9 cellular contexts compared by ENCODE assay signal in genomic region chr11:10540546-10540914, GRCh38. TPM values are rescaled to one million over a fixed set of nuclear protein-coding genes. Genes with fewer than 3 reads are reported as not detected.
DNase-seq lines count a peak whose midpoint lies in the region; ATAC-seq and TF ChIP-seq lines count a peak whose summit lies in the region.
"Had no signal": no experiment of that assay in that cellular context is flagged by ENCODE, and none has a peak within 500 bp of the region (broad histone marks: within the 10 kb centered on the region; RNA-seq: fewer than 3 reads in every experiment).

No MANE protein-coding gene starts in this region.

- DNase-seq in SW480 (ENCODE audit: low spot score) = peak; percentile 54
- DNase-seq in fibroblast of lung (ENCODE audit: low read depth in 2 of 2) = peak; percentile 24 to 57
- DNase-seq in natural killer cell = no peak
- DNase-seq in KBM-7 = no peak
- no peak for DNase-seq in NCI-H226

- H3K36me3 ChIP-seq in BLaER1 treated with 17β-estradiol and CSF1 and Interleukin-3, amounts not matched to agents 10 nM and 100 nM = peaks cover 0 to 10% (median 0%) of the 10 kb centered on the region in 11 experiments; a peak in 4 of 22 replicates
- no peaks in the 10 kb centered on the region for H3K36me3 ChIP-seq in fibroblast of lung (ENCODE audit: control insufficient read depth, insufficient read depth, low read length)

- H3K27ac ChIP-seq in BLaER1 treated with 17β-estradiol and CSF1 and Interleukin-3, amounts not matched to agents 10 nM and 100 nM = peak overlapping the region; percentile 73 to 91 (median 86)
- H3K27ac ChIP-seq in fibroblast of lung (ENCODE audit: insufficient read depth, low read length) = peak overlapping the region; percentile 90

- intact Hi-C loops in natural killer cell (cut with micrococcal nuclease) = loop anchor here (5.0 kb wide), 4 partner anchors 88 to 1083 kb away; no protein-coding TSS in a partner anchor

- in situ Hi-C loops in KBM-7 (cut with MboI; ENCODE audit: low pct_unique_long_range_greater_than_20kb, low sequenced_read_pairs) = no loop called here

- peaks cover 18% of the 10 kb centered on the region in 2 donors for H3K4me1 Mint-ChIP-seq in natural killer cell

- peak overlapping the region; percentile 92 for H3K4me3 Mint-ChIP-seq in natural killer cell

- no peaks in the 10 kb centered on the region for H3K9me3 Mint-ChIP-seq in natural killer cell

- H3K27ac Mint-ChIP-seq in natural killer cell = peak overlapping the region; percentile 87 to 89

- H3K9ac ChIP-seq in BLaER1 treated with 17β-estradiol and CSF1 and Interleukin-3, amounts not matched to agents 10 nM and 100 nM = peak overlapping the region; percentile 86 to 95 (median 91)
- peak overlapping the region; percentile 95 for H3K9ac ChIP-seq in fibroblast of lung (ENCODE audit: insufficient read depth, low read length)

- TF ChIP-seq CTCF in fibroblast of lung (conservative IDR thresholded peaks at IDR 0.05 in 1 of 2, IDR thresholded peaks at IDR 0.05 in 1 of 2; ENCODE audit: low read depth in 1 of 2, low read length in 2 of 2) (no peak), natural killer cell (IDR thresholded peaks at IDR 0.05) (no peak)

- H3K79me2 ChIP-seq in fibroblast of lung (ENCODE audit: control insufficient read depth, insufficient read depth, low read length) = peaks cover 9% of the 10 kb centered on the region

- H3K9me3 ChIP-seq in BLaER1 treated with 17β-estradiol and CSF1 and Interleukin-3, amounts not matched to agents 10 nM and 100 nM (replicated peaks in 1 of 11) = peaks cover 22 to 28% (median 26%) of the 10 kb centered on the region in 11 experiments
- no peaks in the 10 kb centered on the region for H3K9me3 ChIP-seq in fibroblast of lung (ENCODE audit: control insufficient read depth, insufficient read depth, low read depth, low read length)

- H3K27me3 Mint-ChIP-seq in natural killer cell (ENCODE audit: low read depth in 2 of 2) = peaks cover 2 to 7% of the 10 kb centered on the region in 2 donors

- no peaks in the 10 kb centered on the region for H4K20me1 ChIP-seq in BLaER1 treated with 17β-estradiol and CSF1 and Interleukin-3, amounts not matched to agents 10 nM and 100 nM
- H4K20me1 ChIP-seq in fibroblast of lung (ENCODE audit: control insufficient read depth, extremely low read depth, insufficient read depth, low read length) = no peaks in the 10 kb centered on the region

- H3K4me2 ChIP-seq in BLaER1 treated with 17β-estradiol and CSF1 and Interleukin-3, amounts not matched to agents 10 nM and 100 nM = peak overlapping the region; percentile 82 to 94 (median 90)
- H3K4me2 ChIP-seq in fibroblast of lung (ENCODE audit: extremely low read depth, insufficient read depth, low read length) = peak overlapping the region; percentile 93

- ATAC-seq in GM19324 (IDR thresholded peaks at IDR 0.05; ENCODE audit: low FRiP score, unreplicated experiment) (peak; percentile 35), HG03196 (IDR thresholded peaks at IDR 0.05; ENCODE audit: unreplicated experiment) (peak; percentile 22), natural killer cell (peak; percentile 12)

- peaks cover 15 to 53% (median 24%) of the 10 kb centered on the region in 10 experiments for H3K4me1 ChIP-seq in BLaER1 treated with 17β-estradiol and CSF1 and Interleukin-3, amounts not matched to agents 10 nM and 100 nM
- no peaks in the 10 kb centered on the region for H3K4me1 ChIP-seq in fibroblast of lung (ENCODE audit: control insufficient read depth, extremely low read depth, insufficient read depth, low read length)

- H2AFZ ChIP-seq in fibroblast of lung (ENCODE audit: low read length) = peak overlapping the region; percentile 56

- no peaks in the 10 kb centered on the region for H3K36me3 Mint-ChIP-seq in natural killer cell

- no peaks in the 10 kb centered on the region for H3K27me3 ChIP-seq in BLaER1 treated with 17β-estradiol and CSF1 and Interleukin-3, amounts not matched to agents 10 nM and 100 nM
- H3K27me3 ChIP-seq in fibroblast of lung (ENCODE audit: control insufficient read depth, insufficient read depth, low read length) = no peaks in the 10 kb centered on the region

- peak overlapping the region; percentile 74 to 93 (median 86) for H3K4me3 ChIP-seq in BLaER1 treated with 17β-estradiol and CSF1 and Interleukin-3, amounts not matched to agents 10 nM and 100 nM
- H3K4me3 ChIP-seq in fibroblast of lung (replicated peaks in 1 of 4; ENCODE audit: control extremely low read depth in 1 of 4, insufficient read depth in 1 of 4, low read depth in 3 of 4, low read length in 4 of 4) = peak overlapping the region; percentile 63 to 92 (median 86)

RNA-seq across cellular contexts. Expression of gene RNF141, which starts 0.5 kb away (rescaled TPM):
- total RNA-seq in fibroblast of lung (26.2 and 32.5 TPM in 2 replicates), natural killer cell (10 to 100 TPM; 10.3 to 13.9 (median 11.7) TPM)
- polyA plus RNA-seq in fibroblast of lung = 29.6 and 43.5 TPM in 2 replicates
- polyA plus RNA-seq in fibroblast of lung (2012) = 31.4 and 43.3 TPM in 2 replicates
- polyA minus RNA-seq in fibroblast of lung (ENCODE audit: low replicate concordance) = 1.9 and 2.5 TPM in 2 replicates

RNA-seq across cellular contexts. Expression of gene LYVE1, which starts 27.9 kb away (rescaled TPM):
- total RNA-seq in fibroblast of lung (under 0.01 and 0.17 TPM in 2 replicates), natural killer cell (not detected)
- 0.01 and 0.08 TPM in 2 replicates for polyA plus RNA-seq in fibroblast of lung
- not detected in 2 replicates for polyA plus RNA-seq in fibroblast of lung (2012)
- not detected in 2 replicates for polyA minus RNA-seq in fibroblast of lung (ENCODE audit: low replicate concordance)
- total RNA-seq: NCI-H460 had no signal

Comparison
In these comparisons a context has a peak if more than half of its experiments do, and no peak if none do; other contexts are left out.
1. DNase-seq: peak in SW480 (single experiment) and fibroblast of lung (2 of 2); none in natural killer cell (single experiment), KBM-7 (single experiment) and NCI-H226 (single experiment).
2. Peak in every context shown above with its lines, with median percentiles within 50 percentile points of each other: ATAC-seq.